2 cellular contexts compared by ENCODE assay signal in the genomic region with DNA sequence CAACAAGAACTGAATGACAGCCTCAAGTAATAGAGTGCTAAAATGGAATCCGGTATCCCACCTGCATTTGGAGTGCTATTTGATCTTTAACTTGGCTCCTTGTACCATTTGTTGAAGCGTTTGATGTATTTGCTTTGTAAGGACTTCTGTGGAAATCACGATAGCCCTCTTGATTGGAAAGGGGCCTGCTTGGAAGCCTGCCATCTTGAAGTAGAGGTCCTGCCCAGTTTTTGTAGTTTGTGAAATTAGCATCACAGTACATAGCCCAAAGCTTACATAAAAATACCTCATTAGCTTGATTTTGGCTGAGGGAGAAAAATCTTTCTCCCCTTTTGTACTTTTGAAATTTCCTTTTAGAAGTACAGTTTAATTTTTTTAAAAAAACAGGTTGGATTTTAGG.
TF ChIP-seq lines count a peak whose summit lies in the region.

No MANE protein-coding gene starts in this region.

TF ChIP-seq in GM23338, 12 proteins besides CTCF, POLR2A, EP300 and RAD21:
- TF ChIP-seq, protein P1, sequence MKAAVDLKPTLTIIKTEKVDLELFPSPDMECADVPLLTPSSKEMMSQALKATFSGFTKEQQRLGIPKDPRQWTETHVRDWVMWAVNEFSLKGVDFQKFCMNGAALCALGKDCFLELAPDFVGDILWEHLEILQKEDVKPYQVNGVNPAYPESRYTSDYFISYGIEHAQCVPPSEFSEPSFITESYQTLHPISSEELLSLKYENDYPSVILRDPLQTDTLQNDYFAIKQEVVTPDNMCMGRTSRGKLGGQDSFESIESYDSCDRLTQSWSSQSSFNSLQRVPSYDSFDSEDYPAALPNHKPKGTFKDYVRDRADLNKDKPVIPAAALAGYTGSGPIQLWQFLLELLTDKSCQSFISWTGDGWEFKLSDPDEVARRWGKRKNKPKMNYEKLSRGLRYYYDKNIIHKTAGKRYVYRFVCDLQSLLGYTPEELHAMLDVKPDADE (IDR thresholded peaks at IDR 0.05): no peak
- TF ChIP-seq STAT1 (IDR thresholded peaks at IDR 0.05; ENCODE audit: unreplicated experiment): no peak

TF ChIP-seq in H1, 55 proteins besides CTCF, POLR2A, EP300 and RAD21:
- TF ChIP-seq SUZ12 (IDR thresholded peaks at IDR 0.05; ENCODE audit: low read length) (no peak), SAP30 (IDR thresholded peaks at IDR 0.05; ENCODE audit: insufficient read depth, insufficient replicate concordance, low read length) (no peak), BCL11A (IDR thresholded peaks at IDR 0.05; ENCODE audit: low read depth in 2 of 2, low read length in 2 of 2) (no peak), YY1 (IDR thresholded peaks at IDR 0.05; ENCODE audit: low read depth, low read length) (peak; percentile 39; the same call in 1 of the 2 replicates), GABPA (IDR thresholded peaks at IDR 0.05; ENCODE audit: borderline replicate concordance, insufficient read depth, low read length) (no peak), ASH2L (IDR thresholded peaks at IDR 0.05; ENCODE audit: low read length) (no peak), KDM1A (IDR thresholded peaks at IDR 0.05; ENCODE audit: borderline replicate concordance, low read length) (no peak), CBX8 (IDR thresholded peaks at IDR 0.05; ENCODE audit: borderline replicate concordance, low read depth, low read length) (no peak)
